In the genomic region with DNA sequence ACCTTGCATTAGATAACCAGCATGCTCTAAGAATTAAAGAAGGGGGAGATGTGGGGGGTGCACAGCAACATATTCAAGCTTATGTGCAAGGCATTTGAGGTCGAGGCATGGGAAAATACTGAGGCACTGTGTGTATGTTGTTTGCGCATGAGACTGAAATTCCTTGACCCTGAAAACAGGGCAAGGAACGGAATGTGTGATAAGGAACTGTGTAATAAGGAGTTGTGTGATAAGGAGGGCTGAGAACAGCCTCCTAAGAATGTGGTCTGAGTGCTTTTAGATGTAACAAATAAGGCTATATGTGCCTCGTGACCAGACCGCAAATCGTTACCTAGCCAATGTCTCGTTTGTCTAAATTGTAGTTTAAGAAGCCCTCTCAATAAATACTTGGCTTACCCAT, we compare ENCODE assay signal across 22 cellular contexts. TPM values are rescaled to one million over a fixed set of nuclear protein-coding genes. Genes with fewer than 3 reads are reported as not detected.
DNase-seq lines count a peak whose midpoint lies in the region; ATAC-seq, FAIRE-seq and TF ChIP-seq lines count a peak whose summit lies in the region.
"Had no signal": no experiment of that assay in that cellular context is flagged by ENCODE, and none has a peak within 500 bp of the region (broad histone marks: within the 10 kb centered on the region; RNA-seq: fewer than 3 reads in every experiment).

No MANE protein-coding gene starts in this region.

- ATAC-seq in lung (ENCODE audit: insufficient read depth, low FRiP score), result peak; percentile 87
- ATAC-seq: gastrocnemius medialis, left ventricle myocardium superior had no signal

- H3K4me3 ChIP-seq in cardiac muscle cell (no peak overlapping the region), coronary artery (no peak overlapping the region), lung (no peak overlapping the region), testis (no peak overlapping the region)
- H3K4me3 ChIP-seq: gastrocnemius medialis, HAP-1, suprapubic skin had no signal

- WGBS in lung, 2 donors, result 34 to 58% methylated on average over 7 of the region's 7 CpGs
- WGBS in testis, 2 donors, result 17 to 20% methylated on average over 7 of the region's 7 CpGs

- H3K36me3 ChIP-seq in cardiac muscle cell, result no peaks in the 10 kb centered on the region
- H3K36me3 ChIP-seq in lung (ENCODE audit: control insufficient read depth in 2 of 2, insufficient read depth in 2 of 2, low read length in 2 of 2), result no peaks in the 10 kb centered on the region
- H3K36me3 ChIP-seq in testis (ENCODE audit: low read depth, missing control alignments), result no peaks in the 10 kb centered on the region
- H3K36me3 ChIP-seq: gastrocnemius medialis, HAP-1, suprapubic skin had no signal

- intact Hi-C loops in cardiac septum (cut with DNase I), result no loop called here
- intact Hi-C loops in testis (cut with DNase I; ENCODE audit: low total_unique reads), result no loop called here

- peak; percentile 39 to 99 for DNase-seq in cardiac muscle cell (ENCODE audit: low read depth in 1 of 2, low spot score in 1 of 2)
- DNase-seq in cardiac septum (ENCODE audit: low spot score), result no peak
- no peak for DNase-seq in coronary artery (ENCODE audit: low spot score)
- DNase-seq in lung (ENCODE audit: low spot score), result peak; percentile 45
- DNase-seq in testis, result peak; percentile 57
- DNase-seq in medulla oblongata (ENCODE audit: extremely low spot score), result no peak
- DNase-seq in germinal center (ENCODE audit: low spot score), result no peak
- DNase-seq in urothelium cell line (ENCODE audit: low spot score), result no peak
- DNase-seq: 8988T; activated CD4-positive, alpha-beta T cell treated with anti-CD3 and anti-CD28 coated beads, Interleukin-2, amount 10 ng/mL, durations not matched to agents 7 days and 5 days; activated CD8-positive, alpha-beta memory T cell treated with anti-CD3 and anti-CD28 coated beads, Interleukin-2, amount 50 U/mL, for 48 hours; activated gamma-delta T cell treated with Interleukin-2 at 50 U/mL for 16 hours; gastrocnemius medialis; left ventricle myocardium superior; naive B cell; NCI-H1092 treated with DMSO at 0.1 percent for 48 hours; SW 1271 had no signal

- H3K9me3 ChIP-seq in cardiac muscle cell (ENCODE audit: low read depth) (no peaks in the 10 kb centered on the region), lung (ENCODE audit: control insufficient read depth in 2 of 2, insufficient read depth in 1 of 2, low read length in 1 of 2) (no peaks in the 10 kb centered on the region), testis (no peaks in the 10 kb centered on the region)
- H3K9me3 ChIP-seq: gastrocnemius medialis, HAP-1, suprapubic skin had no signal

- peaks cover 4% of the 10 kb centered on the region for H3K4me1 ChIP-seq in cardiac muscle cell (ENCODE audit: low read depth)
- H3K4me1 ChIP-seq in lung (ENCODE audit: control insufficient read depth in 2 of 2, insufficient read depth in 2 of 2, low read length in 2 of 2), result peaks cover 0 to 2% of the 10 kb centered on the region in 2 donors
- peaks cover 48% of the 10 kb centered on the region for H3K4me1 ChIP-seq in testis
- H3K4me1 ChIP-seq: gastrocnemius medialis, HAP-1 had no signal

- TF ChIP-seq POLR2A in testis (IDR thresholded peaks at IDR 0.05), result no peak

- H3K27me3 ChIP-seq in cardiac muscle cell (peaks cover 6% of the 10 kb centered on the region), lung (ENCODE audit: control insufficient read depth, insufficient read depth) (no peaks in the 10 kb centered on the region), testis (no peaks in the 10 kb centered on the region)
- H3K27me3 ChIP-seq: gastrocnemius medialis had no signal

- TF ChIP-seq CTCF in cardiac muscle cell (IDR thresholded peaks at IDR 0.05; ENCODE audit: low read depth, low read length) (no peak), coronary artery (IDR thresholded peaks at IDR 0.05) (no peak), lung (IDR thresholded peaks at IDR 0.05; ENCODE audit: control extremely low read depth, extremely low read depth) (no peak), testis (IDR thresholded peaks at IDR 0.05) (no peak)

- no peak for FAIRE-seq in urothelium cell line (lab: Jason Lieb, UNC)

- peak overlapping the region; percentile 59 for H3K27ac ChIP-seq in cardiac muscle cell
- peak overlapping the region; percentile 50 to 84 for H3K27ac ChIP-seq in coronary artery
- H3K27ac ChIP-seq in lung (ENCODE audit: low read depth in 1 of 2, low read length in 1 of 2), result peak overlapping the region in 1 of 2 donors; percentile 15
- peak overlapping the region; percentile 64 to 73 for H3K27ac ChIP-seq in testis
- H3K27ac ChIP-seq: gastrocnemius medialis, KMS-11, suprapubic skin had no signal

RNA-seq across cellular contexts. Expression of gene ITLN1, which starts 26.5 kb away (rescaled TPM):
- total RNA-seq in cardiac muscle cell (0.21 TPM in 1 of 2 replicates, not detected in the other), cardiac septum (0.27 TPM), lung (1 to 10 TPM; 1.6 to 3.3 TPM), testis (1 to 10 TPM; 2.3 to 8.8 TPM)
- polyA plus RNA-seq in cardiac muscle cell (0.34 TPM in 1 of 2 replicates, not detected in the other), lung (100 to 1,000 TPM in 1 of 2 donors, under 1 TPM in 1; 0.86 to 110 TPM), testis (ENCODE audit: insufficient read depth, low read depth, low replicate concordance) (45.8 TPM)
- total RNA-seq: activated CD4-positive, alpha-beta T cell treated with anti-CD3 and anti-CD28 coated beads, Interleukin-2, amount 10 ng/mL, durations not matched to agents 7 days and 5 days; G401; suprapubic skin had no signal
- polyA plus RNA-seq: BJ had no signal

RNA-seq across cellular contexts. Expression of gene ITLN2, which starts 43.2 kb away (rescaled TPM):
- total RNA-seq in cardiac muscle cell (not detected in 2 replicates), cardiac septum (not detected), lung (10 to 100 TPM in 1 of 2 donors, 1 to 10 TPM in 1; 1.6 to 13.8 TPM), testis (1 to 10 TPM in 1 of 2 donors, not detected in 1; 6.4 TPM)
- polyA plus RNA-seq in cardiac muscle cell (not detected in 2 replicates), lung (10 to 100 TPM in 1 of 2 donors, 1 to 10 TPM in 1; 9.0 to 23.7 TPM), testis (ENCODE audit: insufficient read depth, low read depth, low replicate concordance) (1.5 TPM)
- total RNA-seq: activated CD4-positive, alpha-beta T cell treated with anti-CD3 and anti-CD28 coated beads, Interleukin-2, amount 10 ng/mL, durations not matched to agents 7 days and 5 days; G401; gastrocnemius medialis; left ventricle myocardium superior had no signal
- polyA plus RNA-seq: BJ had no signal

RNA-seq across cellular contexts. Expression of gene CD244, which starts 48.8 kb away (rescaled TPM):
- not detected in 2 replicates for total RNA-seq in cardiac muscle cell
- polyA plus RNA-seq in cardiac muscle cell, result 0.11 TPM in 1 of 2 replicates, not detected in the other
- total RNA-seq in cardiac septum, result 0.24 TPM
- 1 to 10 TPM; 1.5 to 3.2 TPM for total RNA-seq in lung
- polyA plus RNA-seq in lung, result 1 to 10 TPM in 1 of 2 donors, under 1 TPM in 1; 0.57 to 3.1 TPM
- 1 to 10 TPM; 1.4 to 2.3 TPM for total RNA-seq in testis
- 2.4 TPM for polyA plus RNA-seq in testis (ENCODE audit: insufficient read depth, low read depth, low replicate concordance)
- total RNA-seq: G401, gastrocnemius medialis had no signal
- polyA plus RNA-seq: BJ had no signal

Comparison
In these comparisons a context has a peak if more than half of its experiments do, and no peak if none do; other contexts are left out.
1. DNase-seq: peak in cardiac muscle cell (2 of 2), lung (single experiment) and testis (single experiment); none in cardiac septum (single experiment), coronary artery (single experiment), medulla oblongata (single experiment), germinal center (single experiment) and urothelium cell line (single experiment).